Comparison of ENCODE assay signal across 9 cellular contexts in the genomic region with DNA sequence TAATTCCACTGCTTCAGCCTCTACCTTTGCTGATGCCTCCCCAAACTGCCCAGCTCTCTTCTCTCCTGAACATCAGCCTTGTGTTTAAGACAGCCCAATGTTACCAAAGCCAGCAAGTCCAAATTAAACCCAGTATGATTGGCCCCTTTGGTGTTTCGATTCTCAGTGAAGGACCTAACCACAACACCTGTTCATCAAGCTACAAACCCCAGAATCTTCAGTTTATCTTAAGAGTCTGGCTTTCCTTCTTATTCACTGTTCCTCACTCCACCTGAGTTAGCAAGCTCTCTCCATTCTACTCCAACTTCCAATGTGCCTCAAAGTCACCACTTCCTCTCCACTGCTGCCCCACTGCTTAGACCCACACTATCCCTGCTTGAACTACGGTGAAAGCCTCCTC. TPM values are rescaled to one million over a fixed set of nuclear protein-coding genes. Genes with fewer than 3 reads are reported as not detected.
DNase-seq lines count a peak whose midpoint lies in the region; ATAC-seq and TF ChIP-seq lines count a peak whose summit lies in the region.
"Had no signal": no experiment of that assay in that cellular context is flagged by ENCODE, and none has a peak within 500 bp of the region (broad histone marks: within the 10 kb centered on the region; RNA-seq: fewer than 3 reads in every experiment).

No MANE protein-coding gene starts in this region.

- H3K9me3 Mint-ChIP-seq in central memory CD8-positive, alpha-beta T cell: peaks cover 12% of the 10 kb centered on the region
- peaks cover 0 to 2% of the 10 kb centered on the region in 2 experiments; a peak in 1 of 5 replicates for H3K9me3 Mint-ChIP-seq in H9

- peaks cover 22% of the 10 kb centered on the region for H3K4me1 Mint-ChIP-seq in central memory CD8-positive, alpha-beta T cell
- H3K4me1 Mint-ChIP-seq in H9: peaks cover 36 to 40% of the 10 kb centered on the region in 2 experiments

- H3K27me3 Mint-ChIP-seq in central memory CD8-positive, alpha-beta T cell: no peaks in the 10 kb centered on the region
- no peaks in the 10 kb centered on the region for H3K27me3 Mint-ChIP-seq in H9 (ENCODE audit: low read depth)

- H4K5ac ChIP-seq in H9 (ENCODE audit: insufficient read length, low read depth, low read length): no peak overlapping the region

- no peaks in the 10 kb centered on the region for H3K36me3 Mint-ChIP-seq in central memory CD8-positive, alpha-beta T cell (ENCODE audit: insufficient read depth)
- H3K36me3 Mint-ChIP-seq in H9 (ENCODE audit: insufficient read depth in 1 of 3, low read depth in 3 of 3): no peaks in the 10 kb centered on the region

- H2BK15ac ChIP-seq in H9 (ENCODE audit: low read depth, low read length): no peak overlapping the region

- H3K27ac Mint-ChIP-seq in central memory CD8-positive, alpha-beta T cell (ENCODE audit: low read depth): peak overlapping the region; percentile 87
- peak overlapping the region in 1 of 3 experiments; percentile 19; a peak in 3 of 7 replicates for H3K27ac Mint-ChIP-seq in H9

- H3K79me2 ChIP-seq in H9 (ENCODE audit: insufficient read depth, low read length): no peaks in the 10 kb centered on the region

- no peaks in the 10 kb centered on the region for H3K9me3 ChIP-seq in H9 (ENCODE audit: control insufficient read depth, low read depth, low read length)

- no peak for TF ChIP-seq CTCF in H9 (conservative IDR thresholded peaks at IDR 0.05)

- peak overlapping the region; percentile 27 for H3K4me3 Mint-ChIP-seq in central memory CD8-positive, alpha-beta T cell
- H3K4me3 Mint-ChIP-seq in H9: no peak overlapping the region

- H3K27ac ChIP-seq in H9 (ENCODE audit: insufficient read length, low read depth, low read length): no peak overlapping the region

- no peak overlapping the region for H3K9ac ChIP-seq in H9 (ENCODE audit: extremely low read depth, insufficient read length, low read length)

- H3K56ac ChIP-seq in H9 (ENCODE audit: insufficient read length, low read depth, low read length): no peak overlapping the region

- WGBS in H9 (ENCODE audit: extremely low coverage, insufficient read length, low lambda C conversion rate): no CpG with 5 or more reads among the region's 2 CpGs

- no peak overlapping the region for H4K91ac ChIP-seq in H9 (ENCODE audit: insufficient read length, low read depth, low read length)

- H3K4me2 ChIP-seq in H9 (ENCODE audit: insufficient read depth, insufficient read length, low read length): no peak overlapping the region

- H3K23ac ChIP-seq in H9 (ENCODE audit: insufficient read length, low read depth, low read length): no peak overlapping the region

- no peak overlapping the region for H3K14ac ChIP-seq in H9 (ENCODE audit: insufficient read depth, low read length)

- TF ChIP-seq POLR2A in GM18505 (IDR thresholded peaks at IDR 0.05; ENCODE audit: borderline replicate concordance, extremely low read depth, insufficient read depth, insufficient read length): no peak

- no peaks in the 10 kb centered on the region for H3K27me3 ChIP-seq in H9 (ENCODE audit: insufficient read depth, low read length)

- no peaks in the 10 kb centered on the region for H4K20me1 ChIP-seq in H9 (ENCODE audit: control insufficient read depth, insufficient read depth, insufficient read length)

- H3K4me1 ChIP-seq in H9 (ENCODE audit: insufficient read depth, low read length): peaks cover 12% of the 10 kb centered on the region; the same call in 1 of the 2 replicates

- H3T11ph ChIP-seq in H9 (ENCODE audit: low read length): no peak overlapping the region

- H3K4ac ChIP-seq in H9 (ENCODE audit: low read depth, low read length): no peak overlapping the region

- H2AFZ ChIP-seq in H9 (ENCODE audit: low read length): no peak overlapping the region

- no peak overlapping the region for H2BK120ac ChIP-seq in H9 (ENCODE audit: low read depth, low read length, poor library complexity, severe bottlenecking)

- no peak overlapping the region for H2BK12ac ChIP-seq in H9 (ENCODE audit: insufficient read length, low read depth, low read length)

- H2BK20ac ChIP-seq in H9 (ENCODE audit: low read depth, low read length, poor library complexity, severe bottlenecking): no peak overlapping the region

- H2BK5ac ChIP-seq in H9 (ENCODE audit: insufficient read length, low read length): no peak overlapping the region

- H2AK5ac ChIP-seq in H9 (ENCODE audit: insufficient read length, low read length): no peak overlapping the region

- no peak overlapping the region for H4K8ac ChIP-seq in H9 (replicated peaks; ENCODE audit: insufficient read length, low read depth, low read length)

- ATAC-seq in GM18505 (IDR thresholded peaks at IDR 0.05; ENCODE audit: unreplicated experiment) (peak; percentile 89), GM21360 (IDR thresholded peaks at IDR 0.05; ENCODE audit: unreplicated experiment) (peak; percentile 78), HG03139 (IDR thresholded peaks at IDR 0.05; ENCODE audit: unreplicated experiment) (peak; percentile 77), left lobe of liver (no peak)
- no peak for ATAC-seq in central memory CD8-positive, alpha-beta T cell (replicated peaks; ENCODE audit: extremely low read depth, poor library complexity, severe bottlenecking)

- DNase-seq in central memory CD8-positive, alpha-beta T cell (ENCODE audit: low spot score in 2 of 2): no peak
- DNase-seq in NCI-H1417 treated with DMSO at 0.1 percent for 48 hours (lab: John Stamatoyannopoulos, UW) (no peak), H9 (no peak), left lobe of liver (ENCODE audit: low spot score) (no peak), EL (no peak)
- DNase-seq: NCI-H526 had no signal

- no peak overlapping the region for H3K18ac ChIP-seq in H9 (ENCODE audit: insufficient read length, low read depth, low read length)

- no peaks in the 10 kb centered on the region for H3K23me2 ChIP-seq in H9 (ENCODE audit: insufficient read length, low read depth, low read length, poor library complexity, severe bottlenecking)

- H3K79me1 ChIP-seq in H9 (ENCODE audit: insufficient read depth, low read depth, low read length, poor library complexity, severe bottlenecking): no peaks in the 10 kb centered on the region

RNA-seq across cellular contexts. Expression of gene ITPKB, which starts 25.5 kb away (rescaled TPM):
- total RNA-seq in H9 (2021) (3.8 and 4.0 TPM in 2 replicates), left lobe of liver (3.1 TPM)

Comparison
In these comparisons a context has a peak if more than half of its experiments do, and no peak if none do; other contexts are left out.
1. ATAC-seq: peak in GM18505 (single experiment), GM21360 (single experiment) and HG03139 (single experiment); none in central memory CD8-positive, alpha-beta T cell (single experiment) and left lobe of liver (single experiment).